Comparison of ENCODE assay signal across 29 cellular contexts in the genomic region with DNA sequence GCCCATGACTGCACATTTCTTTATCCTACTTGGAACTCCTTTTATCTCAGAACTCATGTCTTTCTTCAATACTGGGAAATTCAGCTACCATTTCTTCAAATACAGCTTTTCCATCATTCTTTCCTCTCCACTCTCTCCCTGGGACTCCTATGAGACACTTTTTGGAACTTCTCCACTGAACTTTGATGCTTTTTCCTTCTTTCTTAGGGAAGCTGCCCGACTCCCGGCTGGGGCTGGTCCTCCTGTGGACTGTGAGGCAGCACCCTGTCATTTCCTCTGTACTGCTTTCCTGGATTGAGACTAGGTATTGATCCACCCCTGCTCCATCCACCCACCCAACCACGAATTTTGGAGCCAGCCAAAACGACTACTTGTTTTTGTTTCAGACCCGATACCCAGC. TPM values are rescaled to one million over a fixed set of nuclear protein-coding genes. Genes with fewer than 3 reads are reported as not detected.
"Had no signal": no experiment of that assay in that cellular context is flagged by ENCODE, and none has a peak within 500 bp of the region (broad histone marks: within the 10 kb centered on the region; RNA-seq: fewer than 3 reads in every experiment).

No MANE protein-coding gene starts in this region.

- H3K4me3 ChIP-seq: dorsolateral prefrontal cortex, left lung, lower lobe of right lung, neural progenitor cell, spleen, thoracic aorta had no signal

- H3K9me3 ChIP-seq: lower lobe of right lung, thoracic aorta had no signal

- H3K4me3 Mint-ChIP-seq: activated naive CD4-positive, alpha-beta T cell treated with anti-CD3 and anti-CD28 coated beads, Interleukin-2, amount 10 ng/mL, durations not matched to agents 7 days and 5 days; activated naive CD8-positive, alpha-beta T cell treated with anti-CD3 and anti-CD28 coated beads, Interleukin-2, amount 10 ng/mL, durations not matched to agents 7 days and 5 days; activated T-helper 1 cell treated with anti-CD3 and anti-CD28 coated beads, Interleukin-12 subunit alpha, Interleukin-12 subunit beta, Interleukin-2, Interleukin-4 antibody, amounts not matched to agents 30 ng/mL and 10 ng/mL and 1 ng/mL, durations not matched to agents 14 hours and 24 hours and 36 hours; central memory CD8-positive, alpha-beta T cell; naive thymus-derived CD8-positive, alpha-beta T cell; neural progenitor cell had no signal

- H3K27me3 ChIP-seq: dorsolateral prefrontal cortex, left lung, neural progenitor cell, spleen had no signal

- H3K36me3 ChIP-seq: left lung, lower lobe of right lung, neural progenitor cell, spleen, thoracic aorta had no signal

- DNase-seq: activated CD4-positive, alpha-beta T cell treated with anti-CD3 and anti-CD28 coated beads for 4 hours; activated CD4-positive, alpha-beta T cell treated with anti-CD3 and anti-CD28 coated beads, Interleukin-2, amount 50 U/mL, for 4 hours; activated CD4-positive, CD25-positive, alpha-beta regulatory T cell; activated gamma-delta T cell; activated naive CD4-positive, alpha-beta T cell treated with anti-CD3 and anti-CD28 coated beads, Interleukin-2, amount 10 ng/mL, durations not matched to agents 7 days and 5 days; activated naive CD8-positive, alpha-beta T cell treated with anti-CD3 and anti-CD28 coated beads, Interleukin-2, amount 10 ng/mL, durations not matched to agents 7 days and 5 days; dorsolateral prefrontal cortex; effector memory CD4-positive, alpha-beta T cell; erythroblast; kidney glomerular epithelial cell; left lung; lower lobe of right lung; mesenchymal stem cell; naive thymus-derived CD8-positive, alpha-beta T cell; occipital lobe; right cardiac atrium; spleen; stimulated activated CD4-positive, alpha-beta T cell treated with anti-CD3 and anti-CD28 coated beads, Interleukin-2, amount 100 ng/mL, for 48 hours; stimulated activated naive CD8-positive, alpha-beta T cell treated with anti-CD3 and anti-CD28 coated beads, Interleukin-15, Interleukin-2, amounts not matched to agents 100 U/mL and 50 U/mL, for 24 hours; T-helper 1 cell; trophoblast cell had no signal

- H3K27ac Mint-ChIP-seq: activated naive CD4-positive, alpha-beta T cell treated with anti-CD3 and anti-CD28 coated beads, Interleukin-2, amount 10 ng/mL, durations not matched to agents 7 days and 5 days; activated naive CD8-positive, alpha-beta T cell treated with anti-CD3 and anti-CD28 coated beads, Interleukin-2, amount 10 ng/mL, durations not matched to agents 7 days and 5 days; activated T-helper 1 cell treated with anti-CD3 and anti-CD28 coated beads, Interleukin-12 subunit alpha, Interleukin-12 subunit beta, Interleukin-2, Interleukin-4 antibody, amounts not matched to agents 30 ng/mL and 10 ng/mL and 1 ng/mL, durations not matched to agents 14 hours and 24 hours and 36 hours; neural progenitor cell had no signal

- H3K4me1 Mint-ChIP-seq: activated naive CD4-positive, alpha-beta T cell treated with anti-CD3 and anti-CD28 coated beads, Interleukin-2, amount 10 ng/mL, durations not matched to agents 7 days and 5 days; activated naive CD8-positive, alpha-beta T cell treated with anti-CD3 and anti-CD28 coated beads, Interleukin-2, amount 10 ng/mL, durations not matched to agents 7 days and 5 days had no signal

- H3K9me3 Mint-ChIP-seq: activated T-helper 1 cell treated with anti-CD3 and anti-CD28 coated beads, Interleukin-12 subunit alpha, Interleukin-12 subunit beta, Interleukin-2, Interleukin-4 antibody, amounts not matched to agents 30 ng/mL and 10 ng/mL and 1 ng/mL, durations not matched to agents 14 hours and 24 hours and 36 hours; central memory CD8-positive, alpha-beta T cell had no signal

- ATAC-seq: left lung; lower lobe of right lung; naive thymus-derived CD8-positive, alpha-beta T cell; stimulated activated naive CD8-positive, alpha-beta T cell treated with anti-CD3 and anti-CD28 coated beads, Interleukin-15, Interleukin-2, amounts not matched to agents 100 U/mL and 50 U/mL, for 24 hours had no signal

- H3K36me3 Mint-ChIP-seq: activated naive CD4-positive, alpha-beta T cell treated with anti-CD3 and anti-CD28 coated beads, Interleukin-2, amount 10 ng/mL, durations not matched to agents 7 days and 5 days; activated naive CD8-positive, alpha-beta T cell treated with anti-CD3 and anti-CD28 coated beads, Interleukin-2, amount 10 ng/mL, durations not matched to agents 7 days and 5 days had no signal

- H3K27me3 Mint-ChIP-seq: central memory CD8-positive, alpha-beta T cell; naive thymus-derived CD8-positive, alpha-beta T cell had no signal

RNA-seq across cellular contexts. Expression of gene CFAP99, which starts 40.3 kb away (rescaled TPM):
- total RNA-seq: activated T-helper 1 cell treated with anti-CD3 and anti-CD28 coated beads, Interleukin-12 subunit alpha, Interleukin-12 subunit beta, Interleukin-2, Interleukin-4 antibody, amounts not matched to agents 30 ng/mL and 10 ng/mL and 1 ng/mL, durations not matched to agents 14 hours and 24 hours and 36 hours; bronchial epithelial cell; glomerular endothelial cell; naive thymus-derived CD8-positive, alpha-beta T cell; occipital lobe; pulmonary artery endothelial cell; right cardiac atrium; subcutaneous adipose tissue; thoracic aorta had no signal
